1 cellular context compared by ENCODE assay signal in the genomic region with DNA sequence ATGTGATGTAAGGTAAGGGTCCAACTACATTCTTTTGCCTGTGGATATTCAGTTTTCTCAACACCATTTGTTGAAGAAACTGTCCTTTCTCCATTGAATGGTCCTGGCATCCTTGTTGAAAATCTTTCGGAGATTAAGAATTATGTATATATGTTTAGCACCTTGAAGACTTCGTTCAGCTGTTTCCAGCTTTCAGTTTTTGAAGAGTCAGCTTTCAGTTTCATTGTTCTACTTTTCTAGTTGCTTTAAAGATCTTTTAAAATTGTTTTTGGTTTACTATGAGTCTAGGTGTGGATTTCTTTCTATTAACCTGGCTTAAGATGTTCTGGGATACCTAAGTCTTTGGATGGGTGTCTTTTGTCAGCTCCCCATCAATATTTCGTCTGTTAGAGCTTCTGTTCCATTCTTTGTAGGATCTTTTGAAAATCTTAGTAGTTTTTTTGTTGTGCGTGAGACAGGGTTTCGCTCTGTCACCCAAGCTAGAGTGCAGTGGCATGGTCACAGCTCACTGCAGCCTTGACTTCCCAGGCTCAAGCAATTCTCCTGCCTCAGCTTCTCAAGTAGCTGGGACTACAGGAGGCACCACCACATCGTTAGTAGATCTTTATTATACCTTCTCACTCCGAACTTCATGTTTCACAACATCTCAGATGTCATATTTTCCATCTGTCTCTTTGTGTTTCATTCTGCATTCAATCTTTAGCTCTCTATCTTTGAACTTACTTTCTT.
TF ChIP-seq lines count a peak whose summit lies in the region.

No MANE protein-coding gene starts in this region.

TF ChIP-seq in SK-N-SH treated with all-trans-retinoic acid at 6 μM for 48 hours, 23 proteins besides CTCF, POLR2A, EP300 and RAD21 (continued from another document):
- TF ChIP-seq, protein P1, sequence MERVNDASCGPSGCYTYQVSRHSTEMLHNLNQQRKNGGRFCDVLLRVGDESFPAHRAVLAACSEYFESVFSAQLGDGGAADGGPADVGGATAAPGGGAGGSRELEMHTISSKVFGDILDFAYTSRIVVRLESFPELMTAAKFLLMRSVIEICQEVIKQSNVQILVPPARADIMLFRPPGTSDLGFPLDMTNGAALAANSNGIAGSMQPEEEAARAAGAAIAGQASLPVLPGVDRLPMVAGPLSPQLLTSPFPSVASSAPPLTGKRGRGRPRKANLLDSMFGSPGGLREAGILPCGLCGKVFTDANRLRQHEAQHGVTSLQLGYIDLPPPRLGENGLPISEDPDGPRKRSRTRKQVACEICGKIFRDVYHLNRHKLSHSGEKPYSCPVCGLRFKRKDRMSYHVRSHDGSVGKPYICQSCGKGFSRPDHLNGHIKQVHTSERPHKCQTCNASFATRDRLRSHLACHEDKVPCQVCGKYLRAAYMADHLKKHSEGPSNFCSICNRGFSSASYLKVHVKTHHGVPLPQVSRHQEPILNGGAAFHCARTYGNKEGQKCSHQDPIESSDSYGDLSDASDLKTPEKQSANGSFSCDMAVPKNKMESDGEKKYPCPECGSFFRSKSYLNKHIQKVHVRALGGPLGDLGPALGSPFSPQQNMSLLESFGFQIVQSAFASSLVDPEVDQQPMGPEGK (CRISPR knock-in tag; IDR thresholded peaks at IDR 0.05; ENCODE audit: borderline replicate concordance) = no peak
- no peak for TF ChIP-seq PPARA (CRISPR knock-in tag; IDR thresholded peaks at IDR 0.05; ENCODE audit: borderline replicate concordance)
- no peak for TF ChIP-seq ZNF565 (CRISPR knock-in tag; conservative IDR thresholded peaks at IDR 0.05; ENCODE audit: low read depth)
- no peak for TF ChIP-seq ESRRG (CRISPR knock-in tag; IDR thresholded peaks at IDR 0.05)
